In the genomic region with DNA sequence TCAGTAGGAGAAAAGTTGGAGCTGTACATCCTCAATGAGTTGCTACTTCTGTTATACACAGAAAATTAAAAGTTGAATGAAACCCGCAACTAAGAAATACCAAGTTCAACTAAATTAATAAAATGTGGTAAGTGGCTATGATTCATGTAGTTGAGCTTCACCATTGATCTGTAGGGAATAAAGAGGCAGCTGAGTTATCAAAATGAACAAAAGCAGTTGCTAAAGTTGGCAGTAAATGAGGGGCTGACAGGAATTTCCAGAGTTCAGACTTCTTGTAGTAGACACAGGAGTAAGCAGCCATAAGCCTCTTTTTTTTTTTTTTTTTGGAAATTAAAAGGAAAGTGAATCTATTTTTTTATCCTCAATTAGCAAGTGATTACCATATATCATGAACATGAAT, we compare ENCODE assay signal across 24 cellular contexts.
A peak's percentile ranks its signal among the peaks of the same experiment; 100 is the strongest.
DNase-seq lines count a peak whose midpoint lies in the region; ATAC-seq and TF ChIP-seq lines count a peak whose summit lies in the region.
"Had no signal": no experiment of that assay in that cellular context is flagged by ENCODE, and none has a peak within 500 bp of the region (broad histone marks: within the 10 kb centered on the region; RNA-seq: fewer than 3 reads in every experiment).

No MANE protein-coding gene starts in this region.

- H3K36me3 Mint-ChIP-seq in mesothelial cell of epicardium, result no peaks in the 10 kb centered on the region
- H3K36me3 Mint-ChIP-seq: CD4-positive, alpha-beta memory T cell had no signal

- no peaks in the 10 kb centered on the region for H3K4me1 ChIP-seq in mucosa of descending colon (ENCODE audit: low read depth)

- peak; percentile 38 for ATAC-seq in Right ventricle myocardium superior (ENCODE audit: poor library complexity)
- no peak for ATAC-seq in left lobe of liver
- no peak for ATAC-seq in mucosa of descending colon
- ATAC-seq: K562 had no signal

- DNase-seq in Right ventricle myocardium superior, result no peak
- DNase-seq in cardiac septum (ENCODE audit: low spot score), result no peak
- DNase-seq in astrocyte of the hippocampus (ENCODE audit: low read depth, low spot score), result peak; percentile 19
- peak; percentile 72 for DNase-seq in fibroblast of the aortic adventitia (ENCODE audit: low read depth)
- DNase-seq in stromal cell of bone marrow (ENCODE audit: low read depth), result peak; percentile 48
- no peak for DNase-seq in mesothelial cell of epicardium (ENCODE audit: low spot score in 2 of 2, unreplicated experiment in 2 of 2)
- DNase-seq in left lobe of liver (ENCODE audit: low spot score), result no peak
- DNase-seq in mucosa of descending colon, result no peak
- DNase-seq: C1 segment of cervical spinal cord; CD4-positive, alpha-beta memory T cell; COR-L47; GDM1; HCEC 1CT; Kasumi-1; NCI-H1105 treated with DMSO at 0.1 percent for 48 hours; NCI-H146; NCI-H1930; NCI-H446; NCI-H526; NCI-H82; NK-92 treated with Interleukin-12 subunit alpha and Interleukin-12 subunit beta, amount 100 ng/mL, for 24 hours; PC-9; SHP77 treated with DMSO at 0.1 percent for 48 hours had no signal

- no peak overlapping the region for H3K4me3 Mint-ChIP-seq in mesothelial cell of epicardium
- H3K4me3 Mint-ChIP-seq: CD4-positive, alpha-beta memory T cell had no signal

- H3K9me3 ChIP-seq in mucosa of descending colon, result no peaks in the 10 kb centered on the region

- no peak for TF ChIP-seq CTCF in fibroblast of the aortic adventitia (IDR thresholded peaks at IDR 0.05; ENCODE audit: insufficient read depth, low read length)
- no peak for TF ChIP-seq CTCF in mesothelial cell of epicardium (IDR thresholded peaks at IDR 0.05; ENCODE audit: unreplicated experiment)
- TF ChIP-seq CTCF in mucosa of descending colon (IDR thresholded peaks at IDR 0.05), result no peak

- H3K27me3 Mint-ChIP-seq in mesothelial cell of epicardium (ENCODE audit: low read depth), result no peaks in the 10 kb centered on the region

- H3K4me3 ChIP-seq in fibroblast of the aortic adventitia (ENCODE audit: low read depth, low read length) (no peak overlapping the region), mucosa of descending colon (no peak overlapping the region)
- H3K4me3 ChIP-seq: K562, PC-9 had no signal

- H3K9me3 Mint-ChIP-seq in mesothelial cell of epicardium, result no peaks in the 10 kb centered on the region

- H3K27ac Mint-ChIP-seq in mesothelial cell of epicardium, result no peak overlapping the region
- H3K27ac Mint-ChIP-seq: CD4-positive, alpha-beta memory T cell had no signal

- peaks cover 10% of the 10 kb centered on the region for H3K4me1 Mint-ChIP-seq in mesothelial cell of epicardium
- H3K4me1 Mint-ChIP-seq: CD4-positive, alpha-beta memory T cell had no signal

- H3K36me3 ChIP-seq in mucosa of descending colon (ENCODE audit: low read depth), result no peaks in the 10 kb centered on the region

- intact Hi-C loops in Right ventricle myocardium superior (cut with DNase I), result no loop called here
- intact Hi-C loops in cardiac septum (cut with DNase I), result no loop called here
- intact Hi-C loops in mucosa of descending colon (cut with DNase I, micrococcal nuclease), result no loop called here

Comparison
In these comparisons a context has a peak if more than half of its experiments do, and no peak if none do; other contexts are left out.
1. DNase-seq: peak in astrocyte of the hippocampus (single experiment), fibroblast of the aortic adventitia (single experiment) and stromal cell of bone marrow (single experiment); none in Right ventricle myocardium superior (single experiment), cardiac septum (single experiment), mesothelial cell of epicardium (0 of 2), left lobe of liver (single experiment) and mucosa of descending colon (0 of 3).